Comparison of ENCODE assay signal across 11 cellular contexts in genomic region chr13:20713751-20714150, GRCh38. TPM values are rescaled to one million over a fixed set of nuclear protein-coding genes. Genes with fewer than 3 reads are reported as not detected.
DNase-seq lines count a peak whose midpoint lies in the region; ATAC-seq and TF ChIP-seq lines count a peak whose summit lies in the region.
"Had no signal": no experiment of that assay in that cellular context is flagged by ENCODE, and none has a peak within 500 bp of the region (broad histone marks: within the 10 kb centered on the region; RNA-seq: fewer than 3 reads in every experiment).

No MANE protein-coding gene starts in this region.

- H3K9ac ChIP-seq in IMR-90 (ENCODE audit: low read depth, low read length): no peak overlapping the region
- H3K9ac ChIP-seq in neuronal stem cell (ENCODE audit: low read depth, low read length, poor library complexity): no peak overlapping the region
- H3K9ac ChIP-seq: KMS-11 had no signal

- H2BK12ac ChIP-seq in neuronal stem cell (ENCODE audit: low read length): no peak overlapping the region

- no TSS peak for BruUV-seq in IMR-90 (replicated peaks; lab: Mats Ljungman, UMichigan)

- no CpG with 5 or more reads among the region's 11 CpGs for WGBS in IMR-90 (ENCODE audit: extremely low coverage in 2 of 2, insufficient read length in 1 of 2), 2 experiments
- WGBS in neuronal stem cell (ENCODE audit: extremely low coverage in 2 of 2, insufficient read length in 2 of 2, insufficient replicate concordance in 1 of 2), 2 donors: no CpG with 5 or more reads among the region's 11 CpGs

- POLR2A ChIA-PET in IMR-90 (lab: Charles Lee; ENCODE audit: unreplicated experiment): no interaction called here

- no peak overlapping the region for H4K8ac ChIP-seq in IMR-90 (ENCODE audit: low read depth in 2 of 2, low read length in 2 of 2)
- no peak overlapping the region for H4K8ac ChIP-seq in neuronal stem cell (ENCODE audit: low read depth, low read length)

- peaks cover 1% of the 10 kb centered on the region; the same call in 1 of the 2 replicates for H3K27me3 ChIP-seq in IMR-90 (ENCODE audit: control insufficient read depth, insufficient read depth, low read length)
- no peaks in the 10 kb centered on the region for H3K27me3 ChIP-seq in neuronal stem cell (ENCODE audit: control insufficient read depth in 3 of 3, insufficient read depth in 3 of 3, low read depth in 1 of 3, low read length in 3 of 3)

- H4K91ac ChIP-seq in IMR-90 (ENCODE audit: insufficient read depth, low read depth, low read length): no peak overlapping the region
- no peak overlapping the region for H4K91ac ChIP-seq in neuronal stem cell (ENCODE audit: low read depth, low read length, poor library complexity)

- H3K4me1 ChIP-seq in IMR-90 (ENCODE audit: control insufficient read depth, insufficient read depth, low read length) (peaks cover 9% of the 10 kb centered on the region), neuronal stem cell (ENCODE audit: control insufficient read depth in 2 of 2, insufficient read depth in 1 of 2, low read depth in 1 of 2, low read length in 2 of 2) (peaks cover 5 to 22% of the 10 kb centered on the region in 2 donors)

- H2BK15ac ChIP-seq in IMR-90 (ENCODE audit: low read depth, low read length) (no peak overlapping the region), neuronal stem cell (ENCODE audit: low read length) (no peak overlapping the region)

- H2BK5ac ChIP-seq in IMR-90 (ENCODE audit: low read depth, low read length, poor library complexity, severe bottlenecking) (no peak overlapping the region), neuronal stem cell (ENCODE audit: low read length) (no peak overlapping the region)

- no peak for TF ChIP-seq POLR2A in IMR-90 (IDR thresholded peaks at IDR 0.05; ENCODE audit: low read depth, low read length)

- peak overlapping the region; percentile 6 for H2AFZ ChIP-seq in IMR-90 (replicated peaks; ENCODE audit: low read length, poor library complexity)
- no peak overlapping the region for H2AFZ ChIP-seq in neuronal stem cell (ENCODE audit: low read length)

- no peak overlapping the region for H2BK20ac ChIP-seq in IMR-90 (ENCODE audit: low read depth, low read length)

- no peak overlapping the region for H3K4ac ChIP-seq in IMR-90 (ENCODE audit: low read depth, low read length)
- no peak overlapping the region for H3K4ac ChIP-seq in neuronal stem cell (ENCODE audit: low read length)

- H3K9me1 ChIP-seq in IMR-90 (ENCODE audit: insufficient read depth, low read length): no peaks in the 10 kb centered on the region

- no peak for TF ChIP-seq CTCF in AG09309 (IDR thresholded peaks at IDR 0.05; ENCODE audit: control insufficient read depth, insufficient read depth, low read depth, low read length, missing control alignments)
- no peak for TF ChIP-seq CTCF in IMR-90 (conservative IDR thresholded peaks at IDR 0.05; ENCODE audit: low read depth, low read length)

- H3K4me3 ChIP-seq in AG09309 (ENCODE audit: control insufficient read depth, low read depth, low read length) (peak overlapping the region; percentile 11; the same call in 1 of the 2 replicates), IMR-90 (ENCODE audit: insufficient read depth, low read depth, low read length) (no peak overlapping the region), neuronal stem cell (ENCODE audit: low read length in 2 of 2) (no peak overlapping the region)

- H4K5ac ChIP-seq in IMR-90 (ENCODE audit: low read depth, low read length): no peak overlapping the region

- H3K79me1 ChIP-seq in IMR-90 (ENCODE audit: low read depth in 1 of 2, low read length in 2 of 2) (no peaks in the 10 kb centered on the region), neuronal stem cell (ENCODE audit: low read depth, low read length) (no peaks in the 10 kb centered on the region)

- no peak overlapping the region for H2BK120ac ChIP-seq in IMR-90 (ENCODE audit: low read depth, low read length)
- no peak overlapping the region for H2BK120ac ChIP-seq in neuronal stem cell (ENCODE audit: low read depth, low read length)

- no peaks in the 10 kb centered on the region for H3K36me3 ChIP-seq in IMR-90 (ENCODE audit: control insufficient read depth, insufficient read depth, low read length)
- H3K36me3 ChIP-seq in neuronal stem cell (replicated peaks in 1 of 2; ENCODE audit: control insufficient read depth in 2 of 2, insufficient read depth in 2 of 2, low read length in 2 of 2): no peaks in the 10 kb centered on the region

- in situ Hi-C loops in IMR-90 (cut with MboI; ENCODE audit: low sequenced_read_pairs): loop anchor here (25.0 kb wide), 1 partner anchor 526 kb away; the partner anchor contains the start of gene GJB2

- H3K4me2 ChIP-seq in IMR-90 (ENCODE audit: low read depth, low read length) (no peak overlapping the region; the same call in 1 of the 2 replicates), neuronal stem cell (ENCODE audit: insufficient read depth, low read length, poor library complexity, severe bottlenecking) (no peak overlapping the region)
- H3K4me2 ChIP-seq: KMS-11 had no signal

- H3K14ac ChIP-seq in IMR-90 (replicated peaks; ENCODE audit: low read depth, low read length) (no peak overlapping the region), neuronal stem cell (ENCODE audit: low read length) (no peak overlapping the region)

- ATAC-seq in IMR-90 (ENCODE audit: low read depth) (no peak), HG02870 (IDR thresholded peaks at IDR 0.05; ENCODE audit: unreplicated experiment) (no peak), HG02981 (IDR thresholded peaks at IDR 0.05; ENCODE audit: unreplicated experiment) (no peak), HG02885 (IDR thresholded peaks at IDR 0.05; ENCODE audit: poor library complexity, unreplicated experiment) (no peak)

- intact Hi-C loops in IMR-90 (cut with micrococcal nuclease): loop anchor here (2.0 to 5.0 kb wide), 2 partner anchors 211 to 764 kb away; no protein-coding TSS in a partner anchor

- dilution Hi-C loops in IMR-90 (cut with HindIII; ENCODE audit: low sequenced_read_pairs, unreplicated experiment): no loop called here

- TF ChIP-seq RAD21 in IMR-90 (IDR thresholded peaks at IDR 0.05; ENCODE audit: low read length): no peak

- H2AK9ac ChIP-seq in IMR-90 (replicated peaks; ENCODE audit: low read depth, low read length, poor library complexity): no peak overlapping the region

- H3K27ac ChIP-seq in IMR-90 (ENCODE audit: insufficient read depth, low read length): no peak overlapping the region
- no peak overlapping the region for H3K27ac ChIP-seq in neuronal stem cell (replicated peaks; ENCODE audit: low read length)
- H3K27ac ChIP-seq: KMS-11 had no signal

- CTCF ChIA-PET in IMR-90 (lab: Yijun Ruan, JAX): interaction anchor here (0.9 to 2.1 kb wide), 5 partner anchors 10 to 212 kb away, joined by 3 to 8 read pairs (median 4); partner anchors contain the start of gene IL17D

- no peak overlapping the region for H3K56ac ChIP-seq in IMR-90 (ENCODE audit: extremely low read depth, insufficient read depth, low read length)

- no peaks in the 10 kb centered on the region for H3K9me3 ChIP-seq in IMR-90 (ENCODE audit: control insufficient read depth, insufficient read depth, low read length)
- no peaks in the 10 kb centered on the region for H3K9me3 ChIP-seq in neuronal stem cell (replicated peaks in 1 of 2; ENCODE audit: control insufficient read depth in 2 of 2, insufficient read depth in 1 of 2, low read depth in 1 of 2, low read length in 2 of 2)
- H3K9me3 ChIP-seq: Caco-2 had no signal

- H2AK5ac ChIP-seq in IMR-90 (ENCODE audit: low read depth, low read length) (no peak overlapping the region), neuronal stem cell (ENCODE audit: low read depth, low read length) (no peak overlapping the region)

- no peak overlapping the region for H3K18ac ChIP-seq in IMR-90 (ENCODE audit: low read depth, low read length)
- H3K18ac ChIP-seq in neuronal stem cell (ENCODE audit: low read length): peak overlapping the region; percentile 1

- no peak overlapping the region for H3K23ac ChIP-seq in IMR-90 (ENCODE audit: low read depth, low read length)
- H3K23ac ChIP-seq in neuronal stem cell (ENCODE audit: low read depth, low read length, poor library complexity): no peak overlapping the region

- DNase-seq in AG09309 (ENCODE audit: low read depth) (peak; percentile 8), IMR-90 (peak; percentile 39), dermis blood vessel endothelial cell (peak; percentile 61), neuronal stem cell (ENCODE audit: low spot score) (no peak), amniotic stem cell (lab: John Stamatoyannopoulos, UW) (no peak)
- DNase-seq: Caco-2, naive B cell had no signal

- no peaks in the 10 kb centered on the region for H4K20me1 ChIP-seq in IMR-90 (ENCODE audit: insufficient read depth, low read length)

TF ChIP-seq in IMR-90, 13 proteins besides CTCF, POLR2A, EP300 and RAD21 (continues in another document):
- no peak for TF ChIP-seq CHD1 (IDR thresholded peaks at IDR 0.05; ENCODE audit: low read depth, low read length)
- no peak for TF ChIP-seq FOS (IDR thresholded peaks at IDR 0.05; ENCODE audit: low read depth, low read length)
- no peak for TF ChIP-seq MAZ (IDR thresholded peaks at IDR 0.05; ENCODE audit: borderline replicate concordance, low read depth, low read length)
- TF ChIP-seq RFX5 (IDR thresholded peaks at IDR 0.05; ENCODE audit: low read depth, low read length): no peak
- no peak for TF ChIP-seq USF2 (IDR thresholded peaks at IDR 0.05; ENCODE audit: low read depth, low read length)
- no peak for TF ChIP-seq MAFK (IDR thresholded peaks at IDR 0.05; ENCODE audit: low read depth, low read length)
- no peak for TF ChIP-seq ELK1 (IDR thresholded peaks at IDR 0.05; ENCODE audit: borderline replicate concordance, low read depth, low read length)

RNA-seq across cellular contexts. Expression of gene IL17D, which starts 10.3 kb away (rescaled TPM):
- total RNA-seq in IMR-90 (2012; rRNA removed): 0.56 and 0.72 TPM in 2 replicates
- polyA plus RNA-seq in IMR-90 (2012; rRNA removed): 1.2 and 1.4 TPM in 2 replicates
- 0.89 and 1.9 TPM in 2 replicates for polyA plus RNA-seq in IMR-90 (2012; cell fraction: cytosol; rRNA removed)
- 1.4 TPM in 2 replicates for polyA plus RNA-seq in IMR-90 (2012; cell fraction: nucleus; rRNA removed; ENCODE audit: low replicate concordance)
- total RNA-seq in dermis blood vessel endothelial cell: 2.7 and 3.7 TPM in 2 replicates
- polyA plus RNA-seq in neuronal stem cell (2013, experiment 1 of 2): 2.3 TPM
- 2.1 TPM for polyA plus RNA-seq in neuronal stem cell (2013, experiment 2 of 2)

Comparison
In these comparisons a context has a peak if more than half of its experiments do, and no peak if none do; other contexts are left out.
1. DNase-seq: peak in AG09309 (single experiment), IMR-90 (single experiment) and dermis blood vessel endothelial cell (single experiment); none in neuronal stem cell (single experiment) and amniotic stem cell (single experiment).